In the genomic region with DNA sequence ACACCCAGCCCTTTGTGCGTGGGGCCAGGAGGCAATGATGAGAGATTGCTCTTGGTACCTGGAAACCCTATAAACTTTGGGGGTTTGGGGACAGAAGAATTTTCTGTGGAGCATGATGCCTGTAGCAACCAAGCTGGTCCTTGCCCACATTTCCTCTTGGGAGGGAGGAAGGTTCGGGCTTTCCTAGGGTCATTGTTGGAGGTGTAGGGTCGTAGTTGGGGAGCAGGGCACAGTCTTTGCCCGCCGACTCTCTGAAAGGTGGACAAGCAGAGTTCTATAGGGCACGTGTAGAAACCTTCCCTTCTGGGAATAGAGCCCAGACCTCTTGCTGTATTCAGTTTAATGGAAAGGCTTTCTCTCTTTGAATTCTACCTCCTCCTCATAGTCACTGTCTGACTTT, we compare ENCODE assay signal across 9 cellular contexts. TPM values are rescaled to one million over a fixed set of nuclear protein-coding genes. Genes with fewer than 3 reads are reported as not detected.
A peak's percentile ranks its signal among the peaks of the same experiment; 100 is the strongest.
DNase-seq lines count a peak whose midpoint lies in the region; ATAC-seq and TF ChIP-seq lines count a peak whose summit lies in the region.
"Had no signal": no experiment of that assay in that cellular context is flagged by ENCODE, and none has a peak within 500 bp of the region (broad histone marks: within the 10 kb centered on the region; RNA-seq: fewer than 3 reads in every experiment).

No MANE protein-coding gene starts in this region.

- no peaks in the 10 kb centered on the region for H3K9me3 ChIP-seq in CD8-positive, alpha-beta T cell (ENCODE audit: low read length)
- H3K9me3 ChIP-seq in Panc1 (ENCODE audit: control insufficient read depth, insufficient read depth, low read depth, low read length) = no peaks in the 10 kb centered on the region
- no peaks in the 10 kb centered on the region for H3K9me3 ChIP-seq in esophagus muscularis mucosa

- in situ Hi-C loops in Panc1 (cut with HindIII; ENCODE audit: low pct_unique_long_range_greater_than_20kb, low sequenced_read_pairs) = no loop called here

- DNase-seq in CD8-positive, alpha-beta T cell = no peak
- DNase-seq in Panc1 (ENCODE audit: low read depth, low spot score) = no peak
- DNase-seq in esophagus muscularis mucosa (ENCODE audit: extremely low spot score) = no peak
- peak; percentile 8 for DNase-seq in osteocyte (ENCODE audit: extremely low spot score, unreplicated experiment)
- DNase-seq in omental fat pad (ENCODE audit: low spot score) = no peak
- no peak for DNase-seq in cortex of kidney (lab: John Stamatoyannopoulos, UW)
- DNase-seq: activated CD4-positive, alpha-beta T cell treated with anti-CD3 and anti-CD28 coated beads for 1 hour had no signal

- POLR2A ChIA-PET in CD8-positive, alpha-beta T cell (lab: Charles Lee) = no interaction called here
- POLR2A ChIA-PET in Panc1 (lab: Charles Lee) = no interaction called here

- no peak overlapping the region for H3K27ac ChIP-seq in CD8-positive, alpha-beta T cell (ENCODE audit: low read depth, low read length)
- H3K27ac ChIP-seq in Panc1 (ENCODE audit: low read length) (peak overlapping the region; percentile 91), esophagus muscularis mucosa (replicated peaks in 1 of 4) (peak overlapping the region; percentile 95 to 99 (median 99))

- no TSS peak for BruUV-seq in Panc1 (replicated peaks; lab: Mats Ljungman, UMichigan)

- peak overlapping the region; percentile 89 for H3K27ac Mint-ChIP-seq in CD8-positive, alpha-beta T cell
- H3K27ac Mint-ChIP-seq in osteocyte (ENCODE audit: unreplicated experiment) = no peak overlapping the region

- CTCF ChIA-PET in CD8-positive, alpha-beta T cell (lab: Charles Lee) = interaction anchor here (0.8 kb wide), 1 partner anchor 216 kb away, joined by 3 read pairs; no protein-coding TSS in a partner anchor
- CTCF ChIA-PET in Panc1 (lab: Charles Lee) = no interaction called here

- peaks cover 42% of the 10 kb centered on the region for H3K4me1 Mint-ChIP-seq in CD8-positive, alpha-beta T cell (ENCODE audit: low read depth)
- H3K4me1 Mint-ChIP-seq in osteocyte (ENCODE audit: unreplicated experiment) = peaks cover 24% of the 10 kb centered on the region

- peaks cover 3% of the 10 kb centered on the region for H3K36me3 Mint-ChIP-seq in CD8-positive, alpha-beta T cell
- H3K36me3 Mint-ChIP-seq in osteocyte (ENCODE audit: unreplicated experiment) = no peaks in the 10 kb centered on the region

- peak overlapping the region; percentile 78 for H3K4me3 ChIP-seq in CD8-positive, alpha-beta T cell (ENCODE audit: low read depth, low read length)
- H3K4me3 ChIP-seq in Panc1 (ENCODE audit: low read depth in 2 of 2, low read length in 2 of 2) (peak overlapping the region; percentile 72 to 85), esophagus muscularis mucosa (peak overlapping the region; percentile 72 to 79 (median 76))

- no peak for TF ChIP-seq CTCF in CD8-positive, alpha-beta T cell (IDR thresholded peaks at IDR 0.05)
- TF ChIP-seq CTCF in Panc1 (IDR thresholded peaks at IDR 0.05) (no peak), esophagus muscularis mucosa (IDR thresholded peaks at IDR 0.05) (no peak), osteocyte (IDR thresholded peaks at IDR 0.05) (no peak), omental fat pad (IDR thresholded peaks at IDR 0.05) (no peak)

- H3K36me3 ChIP-seq in CD8-positive, alpha-beta T cell (ENCODE audit: insufficient read depth, low read length) = no peaks in the 10 kb centered on the region
- H3K36me3 ChIP-seq in Panc1 (ENCODE audit: control insufficient read depth, insufficient read depth, low read length) (no peaks in the 10 kb centered on the region), esophagus muscularis mucosa (no peaks in the 10 kb centered on the region)

- H3K4me1 ChIP-seq in CD8-positive, alpha-beta T cell (ENCODE audit: insufficient read depth, low read length) = peaks cover 16% of the 10 kb centered on the region
- H3K4me1 ChIP-seq in Panc1 (ENCODE audit: control insufficient read depth, insufficient read depth, low read length) (peaks cover 15% of the 10 kb centered on the region), esophagus muscularis mucosa (peaks cover 14 to 52% (median 30%) of the 10 kb centered on the region in 4 donors)

- no peak for ATAC-seq in CD8-positive, alpha-beta T cell
- ATAC-seq in Panc1 = no peak
- no peak for ATAC-seq in GM21619 (IDR thresholded peaks at IDR 0.05; ENCODE audit: unreplicated experiment)
- no peak for ATAC-seq in HG02798 (IDR thresholded peaks at IDR 0.05; ENCODE audit: poor library complexity, unreplicated experiment)
- no peak for ATAC-seq in omental fat pad (ENCODE audit: low FRiP score)

- WGBS in esophagus muscularis mucosa = 61% methylated on average over 6 of the region's 6 CpGs

- peaks cover 9% of the 10 kb centered on the region for H3K27me3 Mint-ChIP-seq in CD8-positive, alpha-beta T cell (ENCODE audit: low read depth)
- H3K27me3 Mint-ChIP-seq in osteocyte (ENCODE audit: unreplicated experiment) = peaks cover 14% of the 10 kb centered on the region

- H3K4me3 Mint-ChIP-seq in CD8-positive, alpha-beta T cell = peak overlapping the region; percentile 84
- H3K4me3 Mint-ChIP-seq in osteocyte (ENCODE audit: unreplicated experiment) = peak overlapping the region; percentile 89

- TF ChIP-seq EP300 in esophagus muscularis mucosa (IDR thresholded peaks at IDR 0.05) = no peak

- no peak for TF ChIP-seq POLR2A in esophagus muscularis mucosa (IDR thresholded peaks at IDR 0.05; ENCODE audit: low read depth)

- intact Hi-C loops in CD8-positive, alpha-beta T cell (cut with DNase I, micrococcal nuclease) = loop anchor here (1.0 to 10.0 kb wide), 11 partner anchors 193 to 1836 kb away; a partner anchor contains a TSS
- intact Hi-C loops in Panc1 (cut with micrococcal nuclease; ENCODE audit: unreplicated experiment) = no loop called here
- intact Hi-C loops in esophagus muscularis mucosa (cut with DNase I) = loop anchor here (2.0 to 5.0 kb wide), 2 partner anchors 33 to 64 kb away; no protein-coding TSS in a partner anchor

- no peaks in the 10 kb centered on the region for H3K9me3 Mint-ChIP-seq in CD8-positive, alpha-beta T cell
- no peaks in the 10 kb centered on the region for H3K9me3 Mint-ChIP-seq in osteocyte (ENCODE audit: unreplicated experiment)

- H3K27me3 ChIP-seq in CD8-positive, alpha-beta T cell (ENCODE audit: insufficient read depth, low read length) = no peaks in the 10 kb centered on the region
- H3K27me3 ChIP-seq in Panc1 (ENCODE audit: control insufficient read depth, insufficient read depth, low read length) = no peaks in the 10 kb centered on the region
- H3K27me3 ChIP-seq in esophagus muscularis mucosa = no peaks in the 10 kb centered on the region

RNA-seq across cellular contexts. Expression of a gene that starts 1.4 kb away (rescaled TPM):
- total RNA-seq in CD8-positive, alpha-beta T cell = 1 to 10 TPM; 2.4 to 3.6 TPM
- 27.4 TPM for total RNA-seq in Panc1 (2021; ENCODE audit: unreplicated experiment)
- polyA plus RNA-seq in Panc1 (2012; ENCODE audit: insufficient read length) = 31.9 TPM
- 10 to 100 TPM; 29.5 to 43.2 (median 33.5) TPM for total RNA-seq in esophagus muscularis mucosa
- total RNA-seq in osteocyte = 22.9 and 25.4 TPM in 2 replicates
- 10 to 100 TPM in 2 of 4 donors, 1 to 10 TPM in 2; 7.0 to 15.6 (median 10.7) TPM for total RNA-seq in omental fat pad
